In genomic region chr3:5465183-5465582, GRCh38 we compare ENCODE assay signal across 31 cellular contexts.
"Had no signal": no experiment of that assay in that cellular context is flagged by ENCODE, and none has a peak within 500 bp of the region (broad histone marks: within the 10 kb centered on the region; RNA-seq: fewer than 3 reads in every experiment).

No MANE protein-coding gene starts in this region.

- H3K4me3 Mint-ChIP-seq: activated CD4-positive, alpha-beta T cell treated with anti-CD3 and anti-CD28 coated beads for 36 hours; activated CD8-positive, alpha-beta memory T cell treated with anti-CD3 and anti-CD28 coated beads, Interleukin-2, amount 10 ng/mL, durations not matched to agents 7 days and 5 days; activated CD8-positive, alpha-beta T cell treated with anti-CD3 and anti-CD28 coated beads, Interleukin-2, amount 10 ng/mL, durations not matched to agents 7 days and 5 days; activated naive CD4-positive, alpha-beta T cell treated with anti-CD3 and anti-CD28 coated beads, Interleukin-2, amount 10 ng/mL, durations not matched to agents 7 days and 5 days; activated naive CD8-positive, alpha-beta T cell treated with anti-CD3 and anti-CD28 coated beads, Interleukin-2, amount 10 ng/mL, durations not matched to agents 7 days and 5 days; immature natural killer cell; mesothelial cell of epicardium; naive B cell; nephron progenitor cell had no signal

- H3K9me3 ChIP-seq: ascending aorta, heart left ventricle, ovary, right lobe of liver, testis, uterus had no signal

- H3K4me1 Mint-ChIP-seq: activated CD4-positive, alpha-beta T cell treated with anti-CD3 and anti-CD28 coated beads for 36 hours; activated CD8-positive, alpha-beta memory T cell treated with anti-CD3 and anti-CD28 coated beads, Interleukin-2, amount 10 ng/mL, durations not matched to agents 7 days and 5 days; activated naive CD4-positive, alpha-beta T cell treated with anti-CD3 and anti-CD28 coated beads, Interleukin-2, amount 10 ng/mL, durations not matched to agents 7 days and 5 days; activated naive CD8-positive, alpha-beta T cell treated with anti-CD3 and anti-CD28 coated beads, Interleukin-2, amount 10 ng/mL, durations not matched to agents 7 days and 5 days; immature natural killer cell; mesothelial cell of epicardium had no signal

- H3K27me3 Mint-ChIP-seq: activated naive CD4-positive, alpha-beta T cell treated with anti-CD3 and anti-CD28 coated beads, Interleukin-2, amount 10 ng/mL, durations not matched to agents 7 days and 5 days; progenitor cell of endocrine pancreas had no signal

- H3K27ac ChIP-seq: ascending aorta, brain microvascular endothelial cell, coronary artery, foreskin keratinocyte, ovary, right lobe of liver, skin epidermis, testis, uterus had no signal

- H3K27ac Mint-ChIP-seq: activated CD4-positive, alpha-beta T cell treated with anti-CD3 and anti-CD28 coated beads for 36 hours; activated CD8-positive, alpha-beta memory T cell treated with anti-CD3 and anti-CD28 coated beads, Interleukin-2, amount 10 ng/mL, durations not matched to agents 7 days and 5 days; activated CD8-positive, alpha-beta T cell treated with anti-CD3 and anti-CD28 coated beads, Interleukin-2, amount 10 ng/mL, durations not matched to agents 7 days and 5 days; activated naive CD4-positive, alpha-beta T cell treated with anti-CD3 and anti-CD28 coated beads, Interleukin-2, amount 10 ng/mL, durations not matched to agents 7 days and 5 days; activated naive CD8-positive, alpha-beta T cell treated with anti-CD3 and anti-CD28 coated beads, Interleukin-2, amount 10 ng/mL, durations not matched to agents 7 days and 5 days; immature natural killer cell; mesothelial cell of epicardium; naive B cell; nephron progenitor cell; progenitor cell of endocrine pancreas had no signal

- H3K27me3 ChIP-seq: ascending aorta, brain microvascular endothelial cell, foreskin keratinocyte, heart left ventricle, ovary, right lobe of liver, testis, uterus had no signal

- ATAC-seq: activated CD4-positive, alpha-beta T cell treated with anti-CD3 and anti-CD28 coated beads for 36 hours; activated CD8-positive, alpha-beta memory T cell treated with anti-CD3 and anti-CD28 coated beads, Interleukin-2, amount 10 ng/mL, durations not matched to agents 7 days and 5 days; activated CD8-positive, alpha-beta T cell treated with anti-CD3 and anti-CD28 coated beads, Interleukin-2, amount 10 ng/mL, durations not matched to agents 7 days and 5 days; esophagus mucosa; foreskin keratinocyte; heart left ventricle; left colon; stimulated activated naive CD8-positive, alpha-beta T cell treated with anti-CD3 and anti-CD28 coated beads, Interleukin-15, Interleukin-2, amounts not matched to agents 100 U/mL and 50 U/mL, for 24 hours had no signal

- H3K4me1 ChIP-seq: ascending aorta, foreskin keratinocyte, right lobe of liver, testis, uterus had no signal

- DNase-seq: activated CD4-positive, alpha-beta T cell treated with anti-CD3 and anti-CD28 coated beads for 36 hours; activated CD4-positive, CD25-positive, alpha-beta regulatory T cell; activated CD8-positive, alpha-beta memory T cell treated with anti-CD3 and anti-CD28 coated beads, Interleukin-2, amount 10 ng/mL, durations not matched to agents 7 days and 5 days; activated CD8-positive, alpha-beta T cell treated with anti-CD3 and anti-CD28 coated beads, Interleukin-2, amount 10 ng/mL, durations not matched to agents 7 days and 5 days; activated gamma-delta T cell; activated naive CD4-positive, alpha-beta T cell treated with anti-CD3 and anti-CD28 coated beads, Interleukin-2, amount 10 ng/mL, durations not matched to agents 7 days and 5 days; activated naive CD8-positive, alpha-beta T cell treated with anti-CD3 and anti-CD28 coated beads, Interleukin-2, amount 10 ng/mL, durations not matched to agents 7 days and 5 days; brain microvascular endothelial cell; foreskin keratinocyte; heart left ventricle; hypothalamus; immature natural killer cell; kidney; left colon; naive B cell; nephron progenitor cell; ovary; right lobe of liver; stimulated activated CD4-positive, alpha-beta T cell treated with anti-CD3 and anti-CD28 coated beads, Interleukin-12 subunit alpha, Interleukin-12 subunit beta, amount 100 ng/mL, for 4 hours; stimulated activated CD4-positive, alpha-beta T cell treated with anti-CD3 and anti-CD28 coated beads, Interleukin-4, amount 100 ng/mL, for 1 hour; stimulated activated naive CD8-positive, alpha-beta T cell treated with anti-CD3 and anti-CD28 coated beads, Interleukin-15, Interleukin-2, amounts not matched to agents 100 U/mL and 50 U/mL, for 24 hours; T1000; testis; trophoblast cell; uterus had no signal

- H3K36me3 Mint-ChIP-seq: activated CD8-positive, alpha-beta memory T cell treated with anti-CD3 and anti-CD28 coated beads, Interleukin-2, amount 10 ng/mL, durations not matched to agents 7 days and 5 days; activated naive CD4-positive, alpha-beta T cell treated with anti-CD3 and anti-CD28 coated beads, Interleukin-2, amount 10 ng/mL, durations not matched to agents 7 days and 5 days; activated naive CD8-positive, alpha-beta T cell treated with anti-CD3 and anti-CD28 coated beads, Interleukin-2, amount 10 ng/mL, durations not matched to agents 7 days and 5 days; immature natural killer cell; mesothelial cell of epicardium; naive B cell had no signal

- FAIRE-seq: kidney had no signal

- H3K36me3 ChIP-seq: ascending aorta, brain microvascular endothelial cell, heart left ventricle, ovary, right lobe of liver, uterus had no signal

- H3K9me3 Mint-ChIP-seq: activated naive CD4-positive, alpha-beta T cell treated with anti-CD3 and anti-CD28 coated beads, Interleukin-2, amount 10 ng/mL, durations not matched to agents 7 days and 5 days; activated naive CD8-positive, alpha-beta T cell treated with anti-CD3 and anti-CD28 coated beads, Interleukin-2, amount 10 ng/mL, durations not matched to agents 7 days and 5 days; mesothelial cell of epicardium; nephron progenitor cell had no signal

- H3K4me3 ChIP-seq: ascending aorta, coronary artery, heart left ventricle, ovary, right lobe of liver, skin epidermis, testis, uterus had no signal
